ENCODE assay signal across 13 cellular contexts in genomic region chr20:13671500-13672288, GRCh38. TPM values are rescaled to one million over a fixed set of nuclear protein-coding genes. Genes with fewer than 3 reads are reported as not detected.
DNase-seq lines count a peak whose midpoint lies in the region; ATAC-seq and TF ChIP-seq lines count a peak whose summit lies in the region.
"Had no signal": no experiment of that assay in that cellular context is flagged by ENCODE, and none has a peak within 500 bp of the region (broad histone marks: within the 10 kb centered on the region; RNA-seq: fewer than 3 reads in every experiment).

No MANE protein-coding gene starts in this region.

- H3K4me1 ChIP-seq in naive thymus-derived CD4-positive, alpha-beta T cell (ENCODE audit: control insufficient read depth in 2 of 2, insufficient read depth in 2 of 2, low read length in 2 of 2), result no peaks in the 10 kb centered on the region

- CTCF ChIA-PET in BJ (lab: Yijun Ruan, JAX), result no interaction called here
- CTCF ChIA-PET in naive thymus-derived CD4-positive, alpha-beta T cell (lab: Charles Lee), result interaction anchor here (0.5 kb wide), 1 partner anchor 594 kb away, joined by 3 read pairs; no protein-coding TSS in a partner anchor
- CTCF ChIA-PET in HEK293T (lab: Yijun Ruan, JAX), result no interaction called here

- no peak overlapping the region for H3K27ac Mint-ChIP-seq in naive thymus-derived CD4-positive, alpha-beta T cell
- H3K27ac Mint-ChIP-seq: activated CD4-positive, alpha-beta T cell treated with anti-CD3 and anti-CD28 coated beads, Interleukin-2, amount 10 ng/mL, durations not matched to agents 24 days and 14 days; mesothelial cell of epicardium had no signal

- no peaks in the 10 kb centered on the region for H3K27me3 ChIP-seq in BJ (ENCODE audit: control insufficient read depth, insufficient read depth, low read length)
- H3K27me3 ChIP-seq in naive thymus-derived CD4-positive, alpha-beta T cell (ENCODE audit: control insufficient read depth in 2 of 2, insufficient read depth in 2 of 2, low read length in 2 of 2), result no peaks in the 10 kb centered on the region

- TF ChIP-seq CTCF in BJ (IDR thresholded peaks at IDR 0.05; ENCODE audit: insufficient read depth, low read depth, low read length), result no peak
- TF ChIP-seq CTCF in foreskin fibroblast (IDR thresholded peaks at IDR 0.05; ENCODE audit: low read depth, low read length), result no peak
- TF ChIP-seq CTCF in retinal pigment epithelial cell (conservative IDR thresholded peaks at IDR 0.05; ENCODE audit: low read depth, low read length), result no peak

- no peak overlapping the region for H3K27ac ChIP-seq in naive thymus-derived CD4-positive, alpha-beta T cell (ENCODE audit: low read depth, low read length)

- intact Hi-C loops in naive thymus-derived CD4-positive, alpha-beta T cell (cut with micrococcal nuclease), result no loop called here

- peaks cover 0 to 31% (median 15%) of the 10 kb centered on the region in 5 donors for H3K27me3 Mint-ChIP-seq in naive thymus-derived CD4-positive, alpha-beta T cell

- no peak overlapping the region for H3K4me3 Mint-ChIP-seq in naive thymus-derived CD4-positive, alpha-beta T cell
- H3K4me3 Mint-ChIP-seq: activated CD4-positive, alpha-beta T cell treated with anti-CD3 and anti-CD28 coated beads, Interleukin-2, amount 10 ng/mL, durations not matched to agents 24 days and 14 days; CD8-positive, alpha-beta memory T cell; mesothelial cell of epicardium had no signal

- no peaks in the 10 kb centered on the region for H3K36me3 ChIP-seq in BJ (ENCODE audit: control insufficient read depth, insufficient read depth, low read length)
- no peaks in the 10 kb centered on the region for H3K36me3 ChIP-seq in naive thymus-derived CD4-positive, alpha-beta T cell (ENCODE audit: control insufficient read depth in 2 of 3, insufficient read depth in 3 of 3, low read length in 3 of 3)

- peaks cover 0 to 3% (median 0%) of the 10 kb centered on the region in 5 donors for H3K36me3 Mint-ChIP-seq in naive thymus-derived CD4-positive, alpha-beta T cell
- H3K36me3 Mint-ChIP-seq: CD8-positive, alpha-beta memory T cell; mesothelial cell of epicardium had no signal

- DNase-seq in BJ (ENCODE audit: low read depth), result peak; percentile 18
- peak; percentile 12 for DNase-seq in amniotic epithelial cell (ENCODE audit: low read depth)
- peak; percentile 41 to 64 for DNase-seq in foreskin fibroblast
- DNase-seq in retinal pigment epithelial cell (ENCODE audit: low read depth), result peak; percentile 41
- no peak for DNase-seq in activated effector memory CD4-positive, alpha-beta T cell treated with anti-CD3 and anti-CD28 coated beads, Interleukin-2, amount 50 U/mL, for 16 hours
- DNase-seq in naive thymus-derived CD4-positive, alpha-beta T cell, result no peak
- no peak for DNase-seq in HEK293T (ENCODE audit: extremely low spot score)
- DNase-seq in NCI-H2227 treated with DMSO at 0.1 percent for 48 hours (lab: John Stamatoyannopoulos, UW), result no peak
- DNase-seq: activated CD4-positive, alpha-beta T cell treated with anti-CD3 and anti-CD28 coated beads, Interleukin-2, amount 10 ng/mL, durations not matched to agents 24 days and 14 days; CD8-positive, alpha-beta memory T cell; NCI-H1417 treated with DMSO at 0.1 percent for 48 hours; NCI-H774 had no signal

- no peak for ATAC-seq in naive thymus-derived CD4-positive, alpha-beta T cell

- POLR2A ChIA-PET in BJ (lab: Charles Lee) (no interaction called here), HEK293T (lab: Yijun Ruan, JAX) (no interaction called here)
- POLR2A ChIA-PET in naive thymus-derived CD4-positive, alpha-beta T cell (lab: Charles Lee), result no interaction called here

- peaks cover 0 to 6% (median 0%) of the 10 kb centered on the region in 11 donors for H3K9me3 Mint-ChIP-seq in naive thymus-derived CD4-positive, alpha-beta T cell
- H3K9me3 Mint-ChIP-seq: activated CD4-positive, alpha-beta T cell treated with anti-CD3 and anti-CD28 coated beads, Interleukin-2, amount 10 ng/mL, durations not matched to agents 24 days and 14 days had no signal

- H3K4me3 ChIP-seq in BJ (ENCODE audit: low read depth, low read length) (no peak overlapping the region), foreskin fibroblast (ENCODE audit: low read depth in 1 of 2, low read length in 2 of 2) (no peak overlapping the region), retinal pigment epithelial cell (ENCODE audit: low read length) (no peak overlapping the region)
- no peak overlapping the region for H3K4me3 ChIP-seq in naive thymus-derived CD4-positive, alpha-beta T cell (ENCODE audit: low read length)

- H3K9me3 ChIP-seq in naive thymus-derived CD4-positive, alpha-beta T cell (ENCODE audit: control insufficient read depth in 2 of 3, low read length in 3 of 3), result no peaks in the 10 kb centered on the region

- H3K4me1 Mint-ChIP-seq in naive thymus-derived CD4-positive, alpha-beta T cell, result peaks cover 0 to 2% (median 0%) of the 10 kb centered on the region in 7 donors
- H3K4me1 Mint-ChIP-seq: activated CD4-positive, alpha-beta T cell treated with anti-CD3 and anti-CD28 coated beads, Interleukin-2, amount 10 ng/mL, durations not matched to agents 24 days and 14 days; CD8-positive, alpha-beta memory T cell had no signal

TF ChIP-seq in HEK293T, 16 proteins besides CTCF, POLR2A, EP300 and RAD21:
- no peak for TF ChIP-seq FOXA1 (IDR thresholded peaks at IDR 0.05)
- TF ChIP-seq CTBP1 (IDR thresholded peaks at IDR 0.05; ENCODE audit: borderline replicate concordance), result no peak
- no peak for TF ChIP-seq FOXK2 (IDR thresholded peaks at IDR 0.05)
- no peak for TF ChIP-seq SUZ12 (IDR thresholded peaks at IDR 0.05)
- no peak for TF ChIP-seq LEF1 (IDR thresholded peaks at IDR 0.05; ENCODE audit: borderline replicate concordance)

RNA-seq across cellular contexts. Expression of gene TASP1, which starts 33.0 kb away (rescaled TPM):
- 5.4 and 7.2 TPM in 2 replicates for polyA plus RNA-seq in BJ (2011; rRNA removed)
- polyA minus RNA-seq in BJ (2011; rRNA and poly(A)+ RNA removed), result 6.6 and 9.5 TPM in 2 replicates
- 10 to 100 TPM; 10.6 to 14.3 (median 13.3) TPM for total RNA-seq in naive thymus-derived CD4-positive, alpha-beta T cell
- 10 to 100 TPM; 12.3 to 19.3 TPM for polyA plus RNA-seq in naive thymus-derived CD4-positive, alpha-beta T cell

Comparison
In these comparisons a context has a peak if more than half of its experiments do, and no peak if none do; other contexts are left out.
1. DNase-seq: peak in BJ (single experiment), amniotic epithelial cell (single experiment), foreskin fibroblast (2 of 2) and retinal pigment epithelial cell (single experiment); none in activated effector memory CD4-positive, alpha-beta T cell treated with anti-CD3 and anti-CD28 coated beads, Interleukin-2, amount 50 U/mL, for 16 hours (single experiment), naive thymus-derived CD4-positive, alpha-beta T cell (0 of 9), HEK293T (single experiment) and NCI-H2227 treated with DMSO at 0.1 percent for 48 hours (single experiment).